In genomic region chr2:171687287-171688128, GRCh38 we compare ENCODE assay signal across 1 cellular context.
TF ChIP-seq lines count a peak whose summit lies in the region.

TSS of gene DYNC1I2 (plus strand) at chr2:171687469. CDS start at chr2:171690156, 2,687 bp downstream.

TF ChIP-seq in HepG2, 621 proteins besides CTCF, POLR2A, EP300 and RAD21 (continued from another document and continues in another):
- TF ChIP-seq, protein P1, sequence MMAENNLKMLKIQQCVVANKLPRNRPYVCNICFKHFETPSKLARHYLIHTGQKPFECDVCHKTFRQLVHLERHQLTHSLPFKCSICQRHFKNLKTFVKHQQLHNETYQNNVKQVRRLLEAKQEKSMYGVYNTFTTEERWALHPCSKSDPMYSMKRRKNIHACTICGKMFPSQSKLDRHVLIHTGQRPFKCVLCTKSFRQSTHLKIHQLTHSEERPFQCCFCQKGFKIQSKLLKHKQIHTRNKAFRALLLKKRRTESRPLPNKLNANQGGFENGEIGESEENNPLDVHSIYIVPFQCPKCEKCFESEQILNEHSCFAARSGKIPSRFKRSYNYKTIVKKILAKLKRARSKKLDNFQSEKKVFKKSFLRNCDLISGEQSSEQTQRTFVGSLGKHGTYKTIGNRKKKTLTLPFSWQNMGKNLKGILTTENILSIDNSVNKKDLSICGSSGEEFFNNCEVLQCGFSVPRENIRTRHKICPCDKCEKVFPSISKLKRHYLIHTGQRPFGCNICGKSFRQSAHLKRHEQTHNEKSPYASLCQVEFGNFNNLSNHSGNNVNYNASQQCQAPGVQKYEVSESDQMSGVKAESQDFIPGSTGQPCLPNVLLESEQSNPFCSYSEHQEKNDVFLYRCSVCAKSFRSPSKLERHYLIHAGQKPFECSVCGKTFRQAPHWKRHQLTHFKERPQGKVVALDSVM (CRISPR knock-in tag; IDR thresholded peaks at IDR 0.05): 0 out of 2 replicates have a peak, but pooled peaks have one; percentile 45
- TF ChIP-seq MAFF (IDR thresholded peaks at IDR 0.05; ENCODE audit: low read depth, low read length) (no peak), HOXA7 (CRISPR knock-in tag; IDR thresholded peaks at IDR 0.05) (no peak), KAT8 (CRISPR knock-in tag; IDR thresholded peaks at IDR 0.05) (peak; percentile 92), CCDC6 (CRISPR knock-in tag; IDR thresholded peaks at IDR 0.05) (0 out of 2 replicates have a peak, but pooled peaks have one; percentile 24), CBX5 (CRISPR knock-in tag; IDR thresholded peaks at IDR 0.05; ENCODE audit: borderline replicate concordance) (peak; percentile 9; the same call in 1 of the 2 replicates), ZNF18 (CRISPR knock-in tag; IDR thresholded peaks at IDR 0.05; ENCODE audit: insufficient replicate concordance) (no peak), CAMTA2 (CRISPR knock-in tag; IDR thresholded peaks at IDR 0.05; ENCODE audit: borderline replicate concordance) (no peak), BCL3 (CRISPR knock-in tag; IDR thresholded peaks at IDR 0.05) (peak; percentile 66; the same call in 1 of the 2 replicates), BRCA1 (CRISPR knock-in tag; IDR thresholded peaks at IDR 0.05) (peak; percentile 74), MED1 (CRISPR knock-in tag; IDR thresholded peaks at IDR 0.05) (peak; percentile 43), ZMAT3 (CRISPR knock-in tag; conservative IDR thresholded peaks at IDR 0.05) (peak; percentile 54; the same call in 1 of the 2 replicates), ZNF792 (CRISPR knock-in tag; IDR thresholded peaks at IDR 0.05) (peak; percentile 5; the same call in 1 of the 2 replicates), AGO1 (IDR thresholded peaks at IDR 0.05; ENCODE audit: low read depth, low read length, poor library complexity, severe bottlenecking) (peak; percentile 77), RCOR2 (CRISPR knock-in tag; IDR thresholded peaks at IDR 0.05) (no peak), YEATS2 (CRISPR knock-in tag; IDR thresholded peaks at IDR 0.05; ENCODE audit: borderline replicate concordance) (peak; percentile 87), TARDBP (CRISPR knock-in tag; IDR thresholded peaks at IDR 0.05) (peak; percentile 88), PITX1 (CRISPR knock-in tag; IDR thresholded peaks at IDR 0.05) (peak; percentile 53; the same call in 1 of the 2 replicates), HNF4G (IDR thresholded peaks at IDR 0.05; ENCODE audit: borderline replicate concordance, low read depth, low read length) (no peak), HNF4G (CRISPR knock-in tag; IDR thresholded peaks at IDR 0.05; ENCODE audit: borderline replicate concordance, low read depth) (0 out of 2 replicates have a peak, but pooled peaks have one; percentile 54), ZMYM4 (CRISPR knock-in tag; IDR thresholded peaks at IDR 0.05) (peak; percentile 71), TBX3 (IDR thresholded peaks at IDR 0.05; ENCODE audit: borderline replicate concordance) (no peak), ZNF776 (CRISPR knock-in tag; IDR thresholded peaks at IDR 0.05) (peak; percentile 48; the same call in 1 of the 2 replicates), ZNF605 (CRISPR knock-in tag; IDR thresholded peaks at IDR 0.05) (no peak; the same call in 1 of the 2 replicates), NR2C2 (CRISPR knock-in tag; IDR thresholded peaks at IDR 0.05; ENCODE audit: borderline replicate concordance) (peak; percentile 85), MIXL1 (CRISPR knock-in tag; IDR thresholded peaks at IDR 0.05) (no peak; the same call in 1 of the 2 replicates), SATB2 (CRISPR knock-in tag; IDR thresholded peaks at IDR 0.05) (no peak; the same call in 1 of the 2 replicates), THAP9 (CRISPR knock-in tag; IDR thresholded peaks at IDR 0.05; ENCODE audit: borderline replicate concordance) (peak; percentile 93)
- TF ChIP-seq, protein P2, sequence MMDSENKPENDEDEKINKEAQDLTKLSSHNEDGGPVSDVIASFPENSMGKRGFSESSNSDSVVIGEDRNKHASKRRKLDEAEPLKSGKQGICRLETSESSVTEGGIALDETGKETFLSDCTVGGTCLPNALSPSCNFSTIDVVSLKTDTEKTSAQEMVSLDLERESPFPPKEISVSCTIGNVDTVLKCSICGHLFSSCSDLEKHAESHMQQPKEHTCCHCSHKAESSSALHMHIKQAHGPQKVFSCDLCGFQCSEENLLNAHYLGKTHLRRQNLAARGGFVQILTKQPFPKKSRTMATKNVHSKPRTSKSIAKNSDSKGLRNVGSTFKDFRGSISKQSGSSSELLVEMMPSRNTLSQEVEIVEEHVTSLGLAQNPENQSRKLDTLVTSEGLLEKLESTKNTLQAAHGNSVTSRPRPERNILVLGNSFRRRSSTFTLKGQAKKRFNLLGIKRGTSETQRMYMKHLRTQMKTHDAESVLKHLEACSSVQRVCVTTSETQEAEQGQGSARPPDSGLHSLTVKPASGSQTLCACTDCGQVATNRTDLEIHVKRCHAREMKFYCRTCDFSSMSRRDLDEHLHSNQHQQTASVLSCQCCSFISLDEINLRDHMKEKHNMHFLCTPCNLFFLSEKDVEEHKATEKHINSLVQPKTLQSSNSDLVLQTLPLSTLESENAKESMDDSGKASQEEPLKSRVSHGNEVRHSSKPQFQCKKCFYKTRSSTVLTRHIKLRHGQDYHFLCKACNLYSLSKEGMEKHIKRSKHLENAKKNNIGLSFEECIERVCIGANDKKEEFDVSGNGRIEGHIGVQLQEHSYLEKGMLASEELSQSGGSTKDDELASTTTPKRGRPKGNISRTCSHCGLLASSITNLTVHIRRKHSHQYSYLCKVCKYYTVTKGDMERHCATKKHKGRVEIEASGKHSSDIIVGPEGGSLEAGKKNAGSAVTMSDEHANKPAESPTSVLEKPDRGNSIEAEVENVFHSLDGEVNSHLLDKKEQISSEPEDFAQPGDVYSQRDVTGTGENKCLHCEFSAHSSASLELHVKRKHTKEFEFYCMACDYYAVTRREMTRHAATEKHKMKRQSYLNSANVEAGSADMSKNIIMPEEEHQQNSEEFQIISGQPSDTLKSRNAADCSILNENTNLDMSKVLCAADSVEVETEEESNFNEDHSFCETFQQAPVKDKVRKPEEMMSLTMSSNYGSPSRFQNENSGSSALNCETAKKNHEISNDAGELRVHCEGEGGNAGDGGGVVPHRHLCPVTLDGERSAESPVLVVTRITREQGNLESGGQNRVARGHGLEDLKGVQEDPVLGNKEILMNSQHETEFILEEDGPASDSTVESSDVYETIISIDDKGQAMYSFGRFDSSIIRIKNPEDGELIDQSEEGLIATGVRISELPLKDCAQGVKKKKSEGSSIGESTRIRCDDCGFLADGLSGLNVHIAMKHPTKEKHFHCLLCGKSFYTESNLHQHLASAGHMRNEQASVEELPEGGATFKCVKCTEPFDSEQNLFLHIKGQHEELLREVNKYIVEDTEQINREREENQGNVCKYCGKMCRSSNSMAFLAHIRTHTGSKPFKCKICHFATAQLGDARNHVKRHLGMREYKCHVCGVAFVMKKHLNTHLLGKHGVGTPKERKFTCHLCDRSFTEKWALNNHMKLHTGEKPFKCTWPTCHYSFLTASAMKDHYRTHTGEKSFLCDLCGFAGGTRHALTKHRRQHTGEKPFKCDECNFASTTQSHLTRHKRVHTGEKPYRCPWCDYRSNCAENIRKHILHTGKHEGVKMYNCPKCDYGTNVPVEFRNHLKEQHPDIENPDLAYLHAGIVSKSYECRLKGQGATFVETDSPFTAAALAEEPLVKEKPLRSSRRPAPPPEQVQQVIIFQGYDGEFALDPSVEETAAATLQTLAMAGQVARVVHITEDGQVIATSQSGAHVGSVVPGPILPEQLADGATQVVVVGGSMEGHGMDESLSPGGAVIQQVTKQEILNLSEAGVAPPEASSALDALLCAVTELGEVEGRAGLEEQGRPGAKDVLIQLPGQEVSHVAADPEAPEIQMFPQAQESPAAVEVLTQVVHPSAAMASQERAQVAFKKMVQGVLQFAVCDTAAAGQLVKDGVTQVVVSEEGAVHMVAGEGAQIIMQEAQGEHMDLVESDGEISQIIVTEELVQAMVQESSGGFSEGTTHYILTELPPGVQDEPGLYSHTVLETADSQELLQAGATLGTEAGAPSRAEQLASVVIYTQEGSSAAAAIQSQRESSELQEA (CRISPR knock-in tag; IDR thresholded peaks at IDR 0.05; ENCODE audit: not compliant biosample characterization): peak; percentile 63
- TF ChIP-seq, protein P3, sequence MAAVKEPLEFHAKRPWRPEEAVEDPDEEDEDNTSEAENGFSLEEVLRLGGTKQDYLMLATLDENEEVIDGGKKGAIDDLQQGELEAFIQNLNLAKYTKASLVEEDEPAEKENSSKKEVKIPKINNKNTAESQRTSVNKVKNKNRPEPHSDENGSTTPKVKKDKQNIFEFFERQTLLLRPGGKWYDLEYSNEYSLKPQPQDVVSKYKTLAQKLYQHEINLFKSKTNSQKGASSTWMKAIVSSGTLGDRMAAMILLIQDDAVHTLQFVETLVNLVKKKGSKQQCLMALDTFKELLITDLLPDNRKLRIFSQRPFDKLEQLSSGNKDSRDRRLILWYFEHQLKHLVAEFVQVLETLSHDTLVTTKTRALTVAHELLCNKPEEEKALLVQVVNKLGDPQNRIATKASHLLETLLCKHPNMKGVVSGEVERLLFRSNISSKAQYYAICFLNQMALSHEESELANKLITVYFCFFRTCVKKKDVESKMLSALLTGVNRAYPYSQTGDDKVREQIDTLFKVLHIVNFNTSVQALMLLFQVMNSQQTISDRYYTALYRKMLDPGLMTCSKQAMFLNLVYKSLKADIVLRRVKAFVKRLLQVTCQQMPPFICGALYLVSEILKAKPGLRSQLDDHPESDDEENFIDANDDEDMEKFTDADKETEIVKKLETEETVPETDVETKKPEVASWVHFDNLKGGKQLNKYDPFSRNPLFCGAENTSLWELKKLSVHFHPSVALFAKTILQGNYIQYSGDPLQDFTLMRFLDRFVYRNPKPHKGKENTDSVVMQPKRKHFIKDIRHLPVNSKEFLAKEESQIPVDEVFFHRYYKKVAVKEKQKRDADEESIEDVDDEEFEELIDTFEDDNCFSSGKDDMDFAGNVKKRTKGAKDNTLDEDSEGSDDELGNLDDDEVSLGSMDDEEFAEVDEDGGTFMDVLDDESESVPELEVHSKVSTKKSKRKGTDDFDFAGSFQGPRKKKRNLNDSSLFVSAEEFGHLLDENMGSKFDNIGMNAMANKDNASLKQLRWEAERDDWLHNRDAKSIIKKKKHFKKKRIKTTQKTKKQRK (IDR thresholded peaks at IDR 0.05; ENCODE audit: low read length): no peak
